ENCODE assay signal across 19 cellular contexts in genomic region chr15:38724827-38725226, GRCh38.
"Had no signal": no experiment of that assay in that cellular context is flagged by ENCODE, and none has a peak within 500 bp of the region (broad histone marks: within the 10 kb centered on the region; RNA-seq: fewer than 3 reads in every experiment).

No MANE protein-coding gene starts in this region.

- H3K27ac ChIP-seq: neutrophil, transverse colon had no signal

- H3K4me3 ChIP-seq: transverse colon had no signal

- DNase-seq: activated CD4-positive, alpha-beta memory T cell treated with anti-CD3 and anti-CD28 coated beads for 36 hours; activated CD4-positive, CD25-positive, alpha-beta regulatory T cell treated with anti-CD3 and anti-CD28 coated beads, Interleukin-2, amount 50 U/mL, for 72 hours; activated effector memory CD4-positive, alpha-beta T cell treated with anti-CD3 and anti-CD28 coated beads, Interleukin-2, amount 50 U/mL, for 16 hours; activated T-cell treated with anti-CD3 and anti-CD28 coated beads, Interleukin-2, amount 50 U/mL, for 4 hours; amniotic stem cell; dermis blood vessel endothelial cell; head of caudate nucleus; left colon; mammary epithelial cell; naive thymus-derived CD4-positive, alpha-beta T cell; right cardiac atrium; stimulated activated CD4-positive, alpha-beta T cell treated with anti-CD3 and anti-CD28 coated beads, Interleukin-2, amount 100 ng/mL, for 24 hours; stimulated activated naive B cell treated with anti-CD40 and anti-IgM and Interleukin-4, amounts not matched to agents 10 μg/mL and 1 μg/mL and 100 μg/mL, for 72 hours; substantia nigra; T-helper 2 cell; transverse colon had no signal

- H3K27me3 ChIP-seq: neutrophil, transverse colon had no signal

- H3K4me3 Mint-ChIP-seq: activated CD4-positive, alpha-beta memory T cell treated with anti-CD3 and anti-CD28 coated beads for 36 hours; activated T-cell treated with anti-CD3 and anti-CD28 coated beads, Interleukin-2, amount 50 U/mL, for 4 hours; brain; naive thymus-derived CD4-positive, alpha-beta T cell; stimulated activated naive B cell treated with anti-CD40 and anti-IgM and Interleukin-4, amounts not matched to agents 10 μg/mL and 1 μg/mL and 100 μg/mL, for 72 hours had no signal

- H3K9me3 ChIP-seq: neutrophil, transverse colon had no signal

- H3K4me1 Mint-ChIP-seq: brain; naive thymus-derived CD4-positive, alpha-beta T cell; stimulated activated naive B cell treated with anti-CD40 and anti-IgM and Interleukin-4, amounts not matched to agents 10 μg/mL and 1 μg/mL and 100 μg/mL, for 72 hours had no signal

- H3K9me3 Mint-ChIP-seq: activated CD4-positive, alpha-beta memory T cell treated with anti-CD3 and anti-CD28 coated beads for 36 hours; activated naive CD4-positive, alpha-beta T cell treated with anti-CD3 and anti-CD28 coated beads, Interleukin-2, amount 50 U/mL, for 72 hours; activated T-cell treated with anti-CD3 and anti-CD28 coated beads, Interleukin-2, amount 50 U/mL, for 4 hours; naive thymus-derived CD4-positive, alpha-beta T cell; stimulated activated naive B cell treated with anti-CD40 and anti-IgM and Interleukin-4, amounts not matched to agents 10 μg/mL and 1 μg/mL and 100 μg/mL, for 72 hours had no signal

- H3K36me3 ChIP-seq: neutrophil, transverse colon had no signal

- H3K27ac Mint-ChIP-seq: activated CD4-positive, alpha-beta memory T cell treated with anti-CD3 and anti-CD28 coated beads for 36 hours; brain; naive thymus-derived CD4-positive, alpha-beta T cell; stimulated activated naive B cell treated with anti-CD40 and anti-IgM and Interleukin-4, amounts not matched to agents 10 μg/mL and 1 μg/mL and 100 μg/mL, for 72 hours had no signal

- H3K36me3 Mint-ChIP-seq: activated CD4-positive, alpha-beta memory T cell treated with anti-CD3 and anti-CD28 coated beads for 36 hours; activated naive CD4-positive, alpha-beta T cell treated with anti-CD3 and anti-CD28 coated beads, Interleukin-2, amount 50 U/mL, for 72 hours; brain; naive thymus-derived CD4-positive, alpha-beta T cell; stimulated activated naive B cell treated with anti-CD40 and anti-IgM and Interleukin-4, amounts not matched to agents 10 μg/mL and 1 μg/mL and 100 μg/mL, for 72 hours had no signal

- ATAC-seq: activated naive CD4-positive, alpha-beta T cell treated with anti-CD3 and anti-CD28 coated beads, Interleukin-2, amount 50 U/mL, for 72 hours; activated T-cell treated with anti-CD3 and anti-CD28 coated beads, Interleukin-2, amount 50 U/mL, for 4 hours; left colon; naive thymus-derived CD4-positive, alpha-beta T cell; right cardiac atrium; stimulated activated naive B cell treated with anti-CD40 and anti-IgM and Interleukin-4, amounts not matched to agents 10 μg/mL and 1 μg/mL and 100 μg/mL, for 72 hours had no signal

- H3K4me1 ChIP-seq: transverse colon had no signal
